Comparison of ENCODE assay signal across 1 cellular context in genomic region chr3:11718582-11719405, GRCh38.
TF ChIP-seq lines count a peak whose summit lies in the region.

No MANE protein-coding gene starts in this region.

TF ChIP-seq in HepG2, 621 proteins besides CTCF, POLR2A, EP300 and RAD21 (continued from another document):
- TF ChIP-seq PRDM15 (CRISPR knock-in tag; IDR thresholded peaks at IDR 0.05) (0 out of 2 replicates have a peak, but pooled peaks have one; percentile 43), SAP130 (CRISPR knock-in tag; IDR thresholded peaks at IDR 0.05; ENCODE audit: low read depth) (peak; percentile 11; the same call in 1 of the 2 replicates), AGO2 (optimal IDR thresholded peaks at IDR 0.05; ENCODE audit: low read depth, low read length) (peak; percentile 25), POLR2G (IDR thresholded peaks at IDR 0.05; ENCODE audit: low read depth, low read length) (peak; percentile 16; the same call in 1 of the 2 replicates), ZFP90 (CRISPR knock-in tag; IDR thresholded peaks at IDR 0.05; ENCODE audit: borderline replicate concordance) (0 out of 2 replicates have a peak, but pooled peaks have one; percentile 51), MTF1 (CRISPR knock-in tag; IDR thresholded peaks at IDR 0.05) (0 out of 2 replicates have a peak, but pooled peaks have one; percentile 33), NFYB (CRISPR knock-in tag; IDR thresholded peaks at IDR 0.05) (no peak), BCL6 (CRISPR knock-in tag; IDR thresholded peaks at IDR 0.05) (no peak), MED13 (CRISPR knock-in tag; IDR thresholded peaks at IDR 0.05) (0 out of 2 replicates have a peak, but pooled peaks have one; percentile 31), ZFY (CRISPR knock-in tag; IDR thresholded peaks at IDR 0.05) (peak; percentile 80; the same call in 1 of the 2 replicates), ZFAT (CRISPR knock-in tag; conservative IDR thresholded peaks at IDR 0.05) (0 out of 2 replicates have a peak, but pooled peaks have one; percentile 63), MTA1 (CRISPR knock-in tag; IDR thresholded peaks at IDR 0.05; ENCODE audit: borderline replicate concordance) (no peak)
- TF ChIP-seq, protein P1, sequence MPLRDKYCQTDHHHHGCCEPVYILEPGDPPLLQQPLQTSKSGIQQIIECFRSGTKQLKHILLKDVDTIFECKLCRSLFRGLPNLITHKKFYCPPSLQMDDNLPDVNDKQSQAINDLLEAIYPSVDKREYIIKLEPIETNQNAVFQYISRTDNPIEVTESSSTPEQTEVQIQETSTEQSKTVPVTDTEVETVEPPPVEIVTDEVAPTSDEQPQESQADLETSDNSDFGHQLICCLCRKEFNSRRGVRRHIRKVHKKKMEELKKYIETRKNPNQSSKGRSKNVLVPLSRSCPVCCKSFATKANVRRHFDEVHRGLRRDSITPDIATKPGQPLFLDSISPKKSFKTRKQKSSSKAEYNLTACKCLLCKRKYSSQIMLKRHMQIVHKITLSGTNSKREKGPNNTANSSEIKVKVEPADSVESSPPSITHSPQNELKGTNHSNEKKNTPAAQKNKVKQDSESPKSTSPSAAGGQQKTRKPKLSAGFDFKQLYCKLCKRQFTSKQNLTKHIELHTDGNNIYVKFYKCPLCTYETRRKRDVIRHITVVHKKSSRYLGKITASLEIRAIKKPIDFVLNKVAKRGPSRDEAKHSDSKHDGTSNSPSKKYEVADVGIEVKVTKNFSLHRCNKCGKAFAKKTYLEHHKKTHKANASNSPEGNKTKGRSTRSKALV (CRISPR knock-in tag; IDR thresholded peaks at IDR 0.05): 0 out of 2 replicates have a peak, but pooled peaks have one; percentile 11
